ENCODE assay signal across 24 cellular contexts in genomic region chr7:31029674-31030073, GRCh38. TPM values are rescaled to one million over a fixed set of nuclear protein-coding genes. Genes with fewer than 3 reads are reported as not detected.
"Had no signal": no experiment of that assay in that cellular context is flagged by ENCODE, and none has a peak within 500 bp of the region (broad histone marks: within the 10 kb centered on the region; RNA-seq: fewer than 3 reads in every experiment).

No MANE protein-coding gene starts in this region.

- H3K27ac ChIP-seq: brain microvascular endothelial cell, esophagus squamous epithelium, gastrocnemius medialis, parathyroid adenoma, stomach, suprapubic skin, uterus had no signal

- H3K9me3 ChIP-seq: esophagus squamous epithelium, gastrocnemius medialis, stomach, suprapubic skin, uterus had no signal

- H3K27me3 ChIP-seq: brain microvascular endothelial cell, suprapubic skin, uterus had no signal

- H3K9me3 Mint-ChIP-seq: activated naive CD4-positive, alpha-beta T cell treated with anti-CD3 and anti-CD28 coated beads, Interleukin-2, amount 50 U/mL, for 24 hours; natural killer cell treated with Interleukin-12 subunit alpha and Interleukin-12 subunit beta and Interleukin-15 and Interleukin-18, amount 100 ng/mL, for 72 hours had no signal

- H3K27me3 Mint-ChIP-seq: activated naive CD4-positive, alpha-beta T cell treated with anti-CD3 and anti-CD28 coated beads, Interleukin-2, amount 50 U/mL, for 24 hours had no signal

- H3K36me3 Mint-ChIP-seq: activated naive CD4-positive, alpha-beta T cell treated with anti-CD3 and anti-CD28 coated beads, Interleukin-2, amount 50 U/mL, for 24 hours; natural killer cell treated with Interleukin-12 subunit alpha and Interleukin-12 subunit beta and Interleukin-15 and Interleukin-18, amount 100 ng/mL, for 72 hours had no signal

- DNase-seq: activated CD4-positive, alpha-beta T cell treated with anti-CD3 and anti-CD28 coated beads for 1 hour; activated CD4-positive, alpha-beta T cell treated with anti-CD3 and anti-CD28 coated beads, Interleukin-2, amount 50 U/mL, for 1 hour; activated CD8-positive, alpha-beta T cell treated with anti-CD3 and anti-CD28 coated beads, Interleukin-2, amount 10 ng/mL, durations not matched to agents 7 days and 5 days; activated gamma-delta T cell treated with Interleukin-2 at 50 U/mL for 16 hours; activated T-cell treated with anti-CD3 and anti-CD28 coated beads, Interleukin-2, amount 50 U/mL, for 1 hour; aorta; brain microvascular endothelial cell; central memory CD4-positive, alpha-beta T cell; effector memory CD4-positive, alpha-beta T cell; esophagus squamous epithelium; gastrocnemius medialis; left ventricle myocardium superior; mammary epithelial cell; midbrain; right cardiac atrium; stimulated activated CD4-positive, alpha-beta T cell treated with anti-CD3 and anti-CD28 coated beads, Interleukin-1b, Interleukin-23, amount 100 ng/mL, for 48 hours; stomach; T-helper 9 cell; trophoblast cell; uterus had no signal

- H3K36me3 ChIP-seq: brain microvascular endothelial cell, esophagus squamous epithelium, gastrocnemius medialis, stomach, suprapubic skin, uterus had no signal

- H3K4me3 Mint-ChIP-seq: activated CD8-positive, alpha-beta T cell treated with anti-CD3 and anti-CD28 coated beads, Interleukin-2, amount 10 ng/mL, durations not matched to agents 7 days and 5 days; activated naive CD4-positive, alpha-beta T cell treated with anti-CD3 and anti-CD28 coated beads, Interleukin-2, amount 50 U/mL, for 24 hours; natural killer cell treated with Interleukin-12 subunit alpha and Interleukin-12 subunit beta and Interleukin-15 and Interleukin-18, amount 100 ng/mL, for 72 hours had no signal

- H3K4me3 ChIP-seq: esophagus squamous epithelium, gastrocnemius medialis, stomach, suprapubic skin, uterus had no signal

- H3K4me1 Mint-ChIP-seq: activated naive CD4-positive, alpha-beta T cell treated with anti-CD3 and anti-CD28 coated beads, Interleukin-2, amount 50 U/mL, for 24 hours had no signal

- ATAC-seq: activated CD8-positive, alpha-beta T cell treated with anti-CD3 and anti-CD28 coated beads, Interleukin-2, amount 10 ng/mL, durations not matched to agents 7 days and 5 days; gastrocnemius medialis; left ventricle myocardium superior; natural killer cell treated with Interleukin-12 subunit alpha and Interleukin-12 subunit beta and Interleukin-15 and Interleukin-18, amount 100 ng/mL, for 72 hours; right cardiac atrium had no signal

- H3K27ac Mint-ChIP-seq: activated CD8-positive, alpha-beta T cell treated with anti-CD3 and anti-CD28 coated beads, Interleukin-2, amount 10 ng/mL, durations not matched to agents 7 days and 5 days; activated naive CD4-positive, alpha-beta T cell treated with anti-CD3 and anti-CD28 coated beads, Interleukin-2, amount 50 U/mL, for 24 hours; natural killer cell treated with Interleukin-12 subunit alpha and Interleukin-12 subunit beta and Interleukin-15 and Interleukin-18, amount 100 ng/mL, for 72 hours had no signal

- H3K4me1 ChIP-seq: gastrocnemius medialis, parathyroid adenoma, uterus had no signal

RNA-seq across cellular contexts. Expression of gene ADCYAP1R1, which starts 22.4 kb away (rescaled TPM):
- total RNA-seq: activated CD8-positive, alpha-beta T cell treated with anti-CD3 and anti-CD28 coated beads, Interleukin-2, amount 10 ng/mL, durations not matched to agents 7 days and 5 days; mammary epithelial cell; natural killer cell treated with Interleukin-12 subunit alpha and Interleukin-12 subunit beta and Interleukin-15 and Interleukin-18, amount 100 ng/mL, for 72 hours had no signal
- polyA plus RNA-seq: aorta, mammary epithelial cell had no signal
